ENCODE assay signal across 10 cellular contexts in genomic region chr1:31715873-31716220, GRCh38. TPM values are rescaled to one million over a fixed set of nuclear protein-coding genes. Genes with fewer than 3 reads are reported as not detected.
DNase-seq lines count a peak whose midpoint lies in the region; ATAC-seq lines count a peak whose summit lies in the region.
"Had no signal": no experiment of that assay in that cellular context is flagged by ENCODE, and none has a peak within 500 bp of the region (broad histone marks: within the 10 kb centered on the region; RNA-seq: fewer than 3 reads in every experiment).

No MANE protein-coding gene starts in this region.

- DNase-seq in stimulated activated naive CD8-positive, alpha-beta T cell treated with anti-CD3 and anti-CD28 coated beads, Interleukin-15, amount 100 ng/mL, for 72 hours, result no peak
- DNase-seq in stimulated activated naive CD8-positive, alpha-beta T cell treated with anti-CD3 and anti-CD28 coated beads, Interleukin-15, Interleukin-2, amounts not matched to agents 100 U/mL and 50 U/mL, for 24 hours, result no peak
- DNase-seq in effector memory CD8-positive, alpha-beta T cell, result no peak
- no peak for DNase-seq in natural killer cell treated with Interleukin-12 subunit alpha and Interleukin-12 subunit beta and Interleukin-15 and Interleukin-18, amount 100 ng/mL, for 72 hours (ENCODE audit: low spot score)
- DNase-seq in GM19240 (ENCODE audit: insufficient read length, low spot score) (no peak), GM03348 (ENCODE audit: low spot score) (no peak)
- DNase-seq: DMS79 treated with DMSO at 0.1 percent for 48 hours had no signal

- H3K27me3 Mint-ChIP-seq in stimulated activated naive CD8-positive, alpha-beta T cell treated with anti-CD3 and anti-CD28 coated beads, Interleukin-15, amount 100 ng/mL, for 72 hours, result peaks cover 74% of the 10 kb centered on the region
- peaks cover 66 to 84% of the 10 kb centered on the region in 2 donors for H3K27me3 Mint-ChIP-seq in effector memory CD8-positive, alpha-beta T cell
- peaks cover 34 to 35% of the 10 kb centered on the region in 2 donors for H3K27me3 Mint-ChIP-seq in natural killer cell treated with Interleukin-12 subunit alpha and Interleukin-12 subunit beta and Interleukin-15 and Interleukin-18, amount 100 ng/mL, for 72 hours

- peaks cover 21% of the 10 kb centered on the region for H3K4me1 Mint-ChIP-seq in stimulated activated naive CD8-positive, alpha-beta T cell treated with anti-CD3 and anti-CD28 coated beads, Interleukin-15, amount 100 ng/mL, for 72 hours
- H3K4me1 Mint-ChIP-seq in effector memory CD8-positive, alpha-beta T cell (ENCODE audit: low read depth in 2 of 2), result peaks cover 14 to 15% of the 10 kb centered on the region in 2 donors
- H3K4me1 Mint-ChIP-seq in natural killer cell treated with Interleukin-12 subunit alpha and Interleukin-12 subunit beta and Interleukin-15 and Interleukin-18, amount 100 ng/mL, for 72 hours (ENCODE audit: low read depth in 2 of 2), result peaks cover 0 to 27% of the 10 kb centered on the region in 2 donors

- H3K36me3 Mint-ChIP-seq in effector memory CD8-positive, alpha-beta T cell (ENCODE audit: insufficient read depth), result no peaks in the 10 kb centered on the region
- no peaks in the 10 kb centered on the region for H3K36me3 Mint-ChIP-seq in natural killer cell treated with Interleukin-12 subunit alpha and Interleukin-12 subunit beta and Interleukin-15 and Interleukin-18, amount 100 ng/mL, for 72 hours

- no peak overlapping the region for H3K27ac Mint-ChIP-seq in stimulated activated naive CD8-positive, alpha-beta T cell treated with anti-CD3 and anti-CD28 coated beads, Interleukin-15, amount 100 ng/mL, for 72 hours
- H3K27ac Mint-ChIP-seq in effector memory CD8-positive, alpha-beta T cell, result no peak overlapping the region
- no peak overlapping the region for H3K27ac Mint-ChIP-seq in natural killer cell treated with Interleukin-12 subunit alpha and Interleukin-12 subunit beta and Interleukin-15 and Interleukin-18, amount 100 ng/mL, for 72 hours
- H3K27ac Mint-ChIP-seq: activated T-cell treated with anti-CD3 and anti-CD28 coated beads, Interleukin-2, amount 50 U/mL, for 24 hours had no signal

- H3K4me3 Mint-ChIP-seq in stimulated activated naive CD8-positive, alpha-beta T cell treated with anti-CD3 and anti-CD28 coated beads, Interleukin-15, amount 100 ng/mL, for 72 hours, result peak overlapping the region; percentile 33 to 34
- peak overlapping the region; percentile 41 to 74 for H3K4me3 Mint-ChIP-seq in effector memory CD8-positive, alpha-beta T cell
- H3K4me3 Mint-ChIP-seq in natural killer cell treated with Interleukin-12 subunit alpha and Interleukin-12 subunit beta and Interleukin-15 and Interleukin-18, amount 100 ng/mL, for 72 hours, result peak overlapping the region; percentile 19

- H3K9me3 Mint-ChIP-seq in stimulated activated naive CD8-positive, alpha-beta T cell treated with anti-CD3 and anti-CD28 coated beads, Interleukin-15, amount 100 ng/mL, for 72 hours, result no peaks in the 10 kb centered on the region
- no peaks in the 10 kb centered on the region for H3K9me3 Mint-ChIP-seq in effector memory CD8-positive, alpha-beta T cell
- no peaks in the 10 kb centered on the region for H3K9me3 Mint-ChIP-seq in natural killer cell treated with Interleukin-12 subunit alpha and Interleukin-12 subunit beta and Interleukin-15 and Interleukin-18, amount 100 ng/mL, for 72 hours
- H3K9me3 Mint-ChIP-seq: activated T-cell treated with anti-CD3 and anti-CD28 coated beads, Interleukin-2, amount 50 U/mL, for 24 hours had no signal

- no peak for ATAC-seq in stimulated activated naive CD8-positive, alpha-beta T cell treated with anti-CD3 and anti-CD28 coated beads, Interleukin-15, amount 100 ng/mL, for 72 hours
- no peak for ATAC-seq in stimulated activated naive CD8-positive, alpha-beta T cell treated with anti-CD3 and anti-CD28 coated beads, Interleukin-15, Interleukin-2, amounts not matched to agents 100 U/mL and 50 U/mL, for 24 hours
- no peak for ATAC-seq in effector memory CD8-positive, alpha-beta T cell (replicated peaks)
- ATAC-seq in natural killer cell treated with Interleukin-12 subunit alpha and Interleukin-12 subunit beta and Interleukin-15 and Interleukin-18, amount 100 ng/mL, for 72 hours, result no peak
- ATAC-seq in HG03439 (IDR thresholded peaks at IDR 0.05; ENCODE audit: unreplicated experiment), result no peak
- no peak for ATAC-seq in GM19395 (IDR thresholded peaks at IDR 0.05; ENCODE audit: unreplicated experiment)

RNA-seq across cellular contexts. Expression of gene COL16A1, which starts 12.0 kb away (rescaled TPM):
- 1 to 10 TPM in 1 of 2 donors, under 1 TPM in 1; 0.73 to 1.6 TPM for total RNA-seq in natural killer cell treated with Interleukin-12 subunit alpha and Interleukin-12 subunit beta and Interleukin-15 and Interleukin-18, amount 100 ng/mL, for 72 hours

RNA-seq across cellular contexts. Expression of gene ADGRB2, which starts 48.3 kb away (rescaled TPM):
- 1 to 10 TPM in 1 of 2 donors, not detected in 1; 1.2 TPM for total RNA-seq in natural killer cell treated with Interleukin-12 subunit alpha and Interleukin-12 subunit beta and Interleukin-15 and Interleukin-18, amount 100 ng/mL, for 72 hours
